1 cellular context compared by ENCODE assay signal in the genomic region with DNA sequence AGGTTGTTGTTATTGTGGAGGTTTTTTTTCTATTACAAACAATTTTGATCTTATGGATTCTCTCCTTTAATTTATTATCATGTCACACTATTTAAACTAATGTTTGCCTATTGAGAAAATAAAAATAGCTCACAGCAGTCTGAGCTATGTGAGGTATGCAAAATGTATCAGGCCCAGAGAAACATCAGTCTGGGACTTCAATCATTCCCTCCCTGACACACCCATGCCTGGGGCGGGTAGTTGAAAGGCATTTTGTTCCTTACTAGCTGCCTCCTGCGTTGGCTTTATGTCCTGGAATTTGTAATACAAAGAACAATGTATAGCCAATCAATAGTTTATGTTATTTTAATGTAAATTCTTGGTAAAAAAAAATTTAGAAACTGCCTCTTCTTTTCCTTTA.
TF ChIP-seq lines count a peak whose summit lies in the region.

No MANE protein-coding gene starts in this region.

TF ChIP-seq in GM23338, 12 proteins besides CTCF, POLR2A, EP300 and RAD21 (continued from another document):
- TF ChIP-seq, protein P1, sequence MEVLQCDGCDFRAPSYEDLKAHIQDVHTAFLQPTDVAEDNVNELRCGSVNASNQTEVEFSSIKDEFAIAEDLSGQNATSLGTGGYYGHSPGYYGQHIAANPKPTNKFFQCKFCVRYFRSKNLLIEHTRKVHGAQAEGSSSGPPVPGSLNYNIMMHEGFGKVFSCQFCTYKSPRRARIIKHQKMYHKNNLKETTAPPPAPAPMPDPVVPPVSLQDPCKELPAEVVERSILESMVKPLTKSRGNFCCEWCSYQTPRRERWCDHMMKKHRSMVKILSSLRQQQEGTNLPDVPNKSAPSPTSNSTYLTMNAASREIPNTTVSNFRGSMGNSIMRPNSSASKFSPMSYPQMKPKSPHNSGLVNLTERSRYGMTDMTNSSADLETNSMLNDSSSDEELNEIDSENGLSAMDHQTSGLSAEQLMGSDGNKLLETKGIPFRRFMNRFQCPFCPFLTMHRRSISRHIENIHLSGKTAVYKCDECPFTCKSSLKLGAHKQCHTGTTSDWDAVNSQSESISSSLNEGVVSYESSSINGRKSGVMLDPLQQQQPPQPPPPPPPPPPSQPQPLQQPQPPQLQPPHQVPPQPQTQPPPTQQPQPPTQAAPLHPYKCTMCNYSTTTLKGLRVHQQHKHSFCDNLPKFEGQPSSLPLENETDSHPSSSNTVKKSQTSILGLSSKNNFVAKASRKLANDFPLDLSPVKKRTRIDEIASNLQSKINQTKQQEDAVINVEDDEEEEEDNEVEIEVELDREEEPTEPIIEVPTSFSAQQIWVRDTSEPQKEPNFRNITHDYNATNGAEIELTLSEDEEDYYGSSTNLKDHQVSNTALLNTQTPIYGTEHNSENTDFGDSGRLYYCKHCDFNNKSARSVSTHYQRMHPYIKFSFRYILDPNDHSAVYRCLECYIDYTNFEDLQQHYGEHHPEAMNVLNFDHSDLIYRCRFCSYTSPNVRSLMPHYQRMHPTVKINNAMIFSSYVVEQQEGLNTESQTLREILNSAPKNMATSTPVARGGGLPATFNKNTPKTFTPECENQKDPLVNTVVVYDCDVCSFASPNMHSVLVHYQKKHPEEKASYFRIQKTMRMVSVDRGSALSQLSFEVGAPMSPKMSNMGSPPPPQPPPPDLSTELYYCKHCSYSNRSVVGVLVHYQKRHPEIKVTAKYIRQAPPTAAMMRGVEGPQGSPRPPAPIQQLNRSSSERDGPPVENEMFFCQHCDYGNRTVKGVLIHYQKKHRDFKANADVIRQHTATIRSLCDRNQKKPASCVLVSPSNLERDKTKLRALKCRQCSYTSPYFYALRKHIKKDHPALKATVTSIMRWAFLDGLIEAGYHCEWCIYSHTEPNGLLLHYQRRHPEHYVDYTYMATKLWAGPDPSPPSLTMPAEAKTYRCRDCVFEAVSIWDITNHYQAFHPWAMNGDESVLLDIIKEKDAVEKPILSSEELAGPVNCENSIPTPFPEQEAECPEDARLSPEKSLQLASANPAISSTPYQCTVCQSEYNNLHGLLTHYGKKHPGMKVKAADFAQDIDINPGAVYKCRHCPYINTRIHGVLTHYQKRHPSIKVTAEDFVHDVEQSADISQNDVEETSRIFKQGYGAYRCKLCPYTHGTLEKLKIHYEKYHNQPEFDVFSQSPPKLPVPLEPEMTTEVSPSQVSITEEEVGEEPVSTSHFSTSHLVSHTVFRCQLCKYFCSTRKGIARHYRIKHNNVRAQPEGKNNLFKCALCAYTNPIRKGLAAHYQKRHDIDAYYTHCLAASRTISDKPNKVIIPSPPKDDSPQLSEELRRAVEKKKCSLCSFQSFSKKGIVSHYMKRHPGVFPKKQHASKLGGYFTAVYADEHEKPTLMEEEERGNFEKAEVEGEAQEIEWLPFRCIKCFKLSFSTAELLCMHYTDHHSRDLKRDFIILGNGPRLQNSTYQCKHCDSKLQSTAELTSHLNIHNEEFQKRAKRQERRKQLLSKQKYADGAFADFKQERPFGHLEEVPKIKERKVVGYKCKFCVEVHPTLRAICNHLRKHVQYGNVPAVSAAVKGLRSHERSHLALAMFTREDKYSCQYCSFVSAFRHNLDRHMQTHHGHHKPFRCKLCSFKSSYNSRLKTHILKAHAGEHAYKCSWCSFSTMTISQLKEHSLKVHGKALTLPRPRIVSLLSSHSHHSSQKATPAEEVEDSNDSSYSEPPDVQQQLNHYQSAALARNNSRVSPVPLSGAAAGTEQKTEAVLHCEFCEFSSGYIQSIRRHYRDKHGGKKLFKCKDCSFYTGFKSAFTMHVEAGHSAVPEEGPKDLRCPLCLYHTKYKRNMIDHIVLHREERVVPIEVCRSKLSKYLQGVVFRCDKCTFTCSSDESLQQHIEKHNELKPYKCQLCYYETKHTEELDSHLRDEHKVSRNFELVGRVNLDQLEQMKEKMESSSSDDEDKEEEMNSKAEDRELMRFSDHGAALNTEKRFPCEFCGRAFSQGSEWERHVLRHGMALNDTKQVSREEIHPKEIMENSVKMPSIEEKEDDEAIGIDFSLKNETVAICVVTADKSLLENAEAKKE (CRISPR knock-in tag; IDR thresholded peaks at IDR 0.05): no peak
- TF ChIP-seq ETS1 (IDR thresholded peaks at IDR 0.05) (no peak), EZH2phosphoT487 (IDR thresholded peaks at IDR 0.05; ENCODE audit: unreplicated experiment) (no peak), CREB1 (CRISPR knock-in tag; IDR thresholded peaks at IDR 0.05; ENCODE audit: low read depth) (no peak), EZH2 (IDR thresholded peaks at IDR 0.05; ENCODE audit: low read depth, unreplicated experiment) (no peak), ZNF331 (CRISPR knock-in tag; IDR thresholded peaks at IDR 0.05; ENCODE audit: low read depth) (no peak)
